17 cellular contexts compared by ENCODE assay signal in the genomic region with DNA sequence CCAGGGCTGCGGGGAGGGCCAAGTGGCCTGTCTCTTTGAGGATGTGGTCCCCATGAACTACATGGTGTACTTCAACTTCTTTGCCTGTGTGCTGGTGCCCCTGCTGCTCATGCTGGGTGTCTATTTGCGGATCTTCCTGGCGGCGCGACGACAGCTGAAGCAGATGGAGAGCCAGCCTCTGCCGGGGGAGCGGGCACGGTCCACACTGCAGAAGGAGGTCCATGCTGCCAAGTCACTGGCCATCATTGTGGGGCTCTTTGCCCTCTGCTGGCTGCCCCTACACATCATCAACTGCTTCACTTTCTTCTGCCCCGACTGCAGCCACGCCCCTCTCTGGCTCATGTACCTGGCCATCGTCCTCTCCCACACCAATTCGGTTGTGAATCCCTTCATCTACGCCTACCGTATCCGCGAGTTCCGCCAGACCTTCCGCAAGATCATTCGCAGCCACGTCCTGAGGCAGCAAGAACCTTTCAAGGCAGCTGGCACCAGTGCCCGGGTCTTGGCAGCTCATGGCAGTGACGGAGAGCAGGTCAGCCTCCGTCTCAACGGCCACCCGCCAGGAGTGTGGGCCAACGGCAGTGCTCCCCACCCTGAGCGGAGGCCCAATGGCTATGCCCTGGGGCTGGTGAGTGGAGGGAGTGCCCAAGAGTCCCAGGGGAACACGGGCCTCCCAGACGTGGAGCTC. TPM values are rescaled to one million over a fixed set of nuclear protein-coding genes. Genes with fewer than 3 reads are reported as not detected.
A peak's percentile ranks its signal among the peaks of the same experiment; 100 is the strongest.
DNase-seq lines count a peak whose midpoint lies in the region; ATAC-seq and TF ChIP-seq lines count a peak whose summit lies in the region.
"Had no signal": no experiment of that assay in that cellular context is flagged by ENCODE, and none has a peak within 500 bp of the region (broad histone marks: within the 10 kb centered on the region; RNA-seq: fewer than 3 reads in every experiment).

No MANE protein-coding gene starts in this region.

- ATAC-seq in GM19452 (IDR thresholded peaks at IDR 0.05; ENCODE audit: unreplicated experiment): no peak

- no peak for TF ChIP-seq POLR2A in spleen (IDR thresholded peaks at IDR 0.05)

- no peaks in the 10 kb centered on the region for H3K27me3 Mint-ChIP-seq in activated CD4-positive, alpha-beta T cell treated with anti-CD3 and anti-CD28 coated beads, Interleukin-2, amount 10 ng/mL, durations not matched to agents 24 days and 14 days

- H3K4me3 ChIP-seq in spleen: peak overlapping the region in 1 of 8 donors; percentile 44

- H3K9me3 ChIP-seq in spleen: no peaks in the 10 kb centered on the region

- peak overlapping the region; percentile 57 for H3K27ac Mint-ChIP-seq in activated CD4-positive, alpha-beta T cell treated with anti-CD3 and anti-CD28 coated beads, Interleukin-2, amount 10 ng/mL, durations not matched to agents 24 days and 14 days

- no peaks in the 10 kb centered on the region for H3K9me3 Mint-ChIP-seq in activated CD4-positive, alpha-beta T cell treated with anti-CD3 and anti-CD28 coated beads, Interleukin-2, amount 10 ng/mL, durations not matched to agents 24 days and 14 days

- no peaks in the 10 kb centered on the region for H3K27me3 ChIP-seq in spleen (replicated peaks in 1 of 7)

- H3K36me3 ChIP-seq in spleen: peaks cover 0 to 72% (median 21%) of the 10 kb centered on the region in 6 donors

- TF ChIP-seq CTCF in spleen (IDR thresholded peaks at IDR 0.05 in 8 of 11, conservative IDR thresholded peaks at IDR 0.05 in 3 of 11): no peak
- TF ChIP-seq CTCF in GM20000 (IDR thresholded peaks at IDR 0.05; ENCODE audit: extremely low read depth, missing control alignments): no peak

- H3K27ac ChIP-seq in spleen: peak overlapping the region in 7 of 8 donors; percentile 54 to 92 (median 81)
- H3K27ac ChIP-seq: epithelial cell of prostate had no signal

- WGBS in spleen, 5 donors: 90 to 96% (median 90%) methylated on average over 23 to 30 of the region's 30 CpGs

- peaks cover 42% of the 10 kb centered on the region for H3K4me1 Mint-ChIP-seq in activated CD4-positive, alpha-beta T cell treated with anti-CD3 and anti-CD28 coated beads, Interleukin-2, amount 10 ng/mL, durations not matched to agents 24 days and 14 days

- intact Hi-C loops in activated CD4-positive, alpha-beta T cell treated with anti-CD3 and anti-CD28 coated beads, Interleukin-2, amount 10 ng/mL, durations not matched to agents 24 days and 14 days (cut with micrococcal nuclease): no loop called here
- intact Hi-C loops in spleen (cut with DNase I; ENCODE audit: low total_unique reads): no loop called here

- H3K4me1 ChIP-seq in spleen: peaks cover 31 to 99% (median 72%) of the 10 kb centered on the region in 6 donors

- peak overlapping the region; percentile 4 for H3K4me3 Mint-ChIP-seq in activated CD4-positive, alpha-beta T cell treated with anti-CD3 and anti-CD28 coated beads, Interleukin-2, amount 10 ng/mL, durations not matched to agents 24 days and 14 days

- peaks cover 48% of the 10 kb centered on the region for H3K36me3 Mint-ChIP-seq in activated CD4-positive, alpha-beta T cell treated with anti-CD3 and anti-CD28 coated beads, Interleukin-2, amount 10 ng/mL, durations not matched to agents 24 days and 14 days (ENCODE audit: low read depth)

- DNase-seq in activated CD4-positive, alpha-beta T cell treated with anti-CD3 and anti-CD28 coated beads, Interleukin-2, amount 10 ng/mL, durations not matched to agents 24 days and 14 days: no peak
- DNase-seq in activated CD4-positive, alpha-beta T cell treated with anti-CD3 and anti-CD28 coated beads, Interleukin-2, amount 50 U/mL, for 1 hour: no peak
- peak; percentile 8 for DNase-seq in HuH-7 (ENCODE audit: low spot score)
- peak; percentile 58 for DNase-seq in cerebellum (ENCODE audit: low spot score)
- DNase-seq in spleen: peak; percentile 79
- DNase-seq in NCI-H82 (lab: John Stamatoyannopoulos, UW): no peak
- no peak for DNase-seq in GM20000 (ENCODE audit: low spot score)
- DNase-seq: activated CD4-positive, CD25-positive, alpha-beta regulatory T cell; Calu3; central memory CD4-positive, alpha-beta T cell; NCI-H2107 had no signal

RNA-seq across cellular contexts. Expression of a gene that starts 13.5 kb away (rescaled TPM):
- total RNA-seq in activated CD4-positive, alpha-beta T cell treated with anti-CD3 and anti-CD28 coated beads, Interleukin-2, amount 10 ng/mL, durations not matched to agents 24 days and 14 days: 34.9 and 36.2 TPM in 2 replicates
- 12.9 TPM for total RNA-seq in cerebellum
- 10 to 100 TPM; 15.8 to 31.1 (median 25.2) TPM for total RNA-seq in spleen
- 10 to 100 TPM in 2 of 3 donors, 1 to 10 TPM in 1; 8.3 to 14.8 (median 14.2) TPM for polyA plus RNA-seq in spleen

RNA-seq across cellular contexts. Expression of a gene that starts 54.3 kb away (rescaled TPM):
- 0.12 TPM in 2 replicates for total RNA-seq in activated CD4-positive, alpha-beta T cell treated with anti-CD3 and anti-CD28 coated beads, Interleukin-2, amount 10 ng/mL, durations not matched to agents 24 days and 14 days
- total RNA-seq in cerebellum (0.45 TPM), spleen (1 to 10 TPM in 6 of 7 donors, under 1 TPM in 1; 0.92 to 3.9 (median 2.0) TPM)
- 1 to 10 TPM in 1 of 3 donors, under 1 TPM in 2; 0.38 to 1.5 (median 0.47) TPM for polyA plus RNA-seq in spleen
- total RNA-seq: H4, myocyte, SK-MEL-5 had no signal
- polyA plus RNA-seq: keratinocyte had no signal

Comparison
In these comparisons a context has a peak if more than half of its experiments do, and no peak if none do; other contexts are left out.
1. DNase-seq: peak in HuH-7 (single experiment), cerebellum (single experiment) and spleen (single experiment); none in activated CD4-positive, alpha-beta T cell treated with anti-CD3 and anti-CD28 coated beads, Interleukin-2, amount 10 ng/mL, durations not matched to agents 24 days and 14 days (single experiment), activated CD4-positive, alpha-beta T cell treated with anti-CD3 and anti-CD28 coated beads, Interleukin-2, amount 50 U/mL, for 1 hour (single experiment), NCI-H82 (single experiment) and GM20000 (single experiment).